ENCODE assay signal across 7 cellular contexts in the genomic region with DNA sequence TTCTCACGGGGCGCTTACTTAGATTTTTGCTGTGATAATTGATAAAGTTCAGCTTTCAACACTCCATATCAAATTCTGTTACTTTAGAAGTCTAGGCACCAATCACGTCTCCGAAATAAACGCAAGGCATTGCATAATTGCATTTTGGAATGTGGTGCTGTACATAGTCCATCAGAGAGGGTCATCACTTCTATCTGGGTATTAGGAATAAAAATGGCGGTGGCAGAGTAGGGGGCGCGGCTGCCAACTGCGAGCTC. TPM values are rescaled to one million over a fixed set of nuclear protein-coding genes. Genes with fewer than 3 reads are reported as not detected.
A peak's percentile ranks its signal among the peaks of the same experiment; 100 is the strongest.
DNase-seq lines count a peak whose midpoint lies in the region; ATAC-seq and TF ChIP-seq lines count a peak whose summit lies in the region.

No MANE protein-coding gene starts in this region.

- no peak for TF ChIP-seq POLR2A in tibial nerve (IDR thresholded peaks at IDR 0.05)
- TF ChIP-seq POLR2A in body of pancreas (IDR thresholded peaks at IDR 0.05) = no peak

- intact Hi-C loops in activated CD4-positive, alpha-beta memory T cell treated with anti-CD3 and anti-CD28 coated beads for 36 hours (cut with micrococcal nuclease) = loop anchor here (1.0 to 10.0 kb wide), 8 partner anchors 81 to 1349 kb away; partner anchors contain the start of genes ACTR8, DUSP7, GLYCTK and NISCH
- intact Hi-C loops in sciatic nerve (cut with DNase I) = no loop called here
- intact Hi-C loops in body of pancreas (cut with DNase I) = loop anchor here (10.0 kb wide), 1 partner anchor 81 kb away; the partner anchor contains the start of genes NISCH and TNNC1

- H3K27ac Mint-ChIP-seq in activated CD4-positive, alpha-beta memory T cell treated with anti-CD3 and anti-CD28 coated beads for 36 hours = peak overlapping the region; percentile 92
- H3K27ac Mint-ChIP-seq in stimulated activated effector memory CD8-positive, alpha-beta T cell treated with anti-CD3 and anti-CD28 coated beads, Interleukin-12 subunit alpha, Interleukin-12 subunit beta, amount 100 ng/mL, for 72 hours = peak overlapping the region; percentile 98

- WGBS in tibial nerve, 2 donors = 16 to 22% methylated on average over 9 of the region's 9 CpGs
- WGBS in body of pancreas, 2 donors = 4% methylated on average over 9 of the region's 9 CpGs

- POLR2A ChIA-PET in activated CD4-positive, alpha-beta memory T cell treated with anti-CD3 and anti-CD28 coated beads for 36 hours (lab: Charles Lee) = interaction anchor here (0.6 to 1.2 kb wide), 8 partner anchors 16 to 447 kb away, joined by 3 to 6 read pairs (median 3); no protein-coding TSS in a partner anchor

- CTCF ChIA-PET in activated CD4-positive, alpha-beta memory T cell treated with anti-CD3 and anti-CD28 coated beads for 36 hours (lab: Charles Lee) = interaction anchor here (0.9 kb wide), 1 partner anchor 170 kb away, joined by 5 read pairs; the partner anchor contains the start of genes GLT8D1 and SPCS1

- H3K9me3 Mint-ChIP-seq in activated CD4-positive, alpha-beta memory T cell treated with anti-CD3 and anti-CD28 coated beads for 36 hours = no peaks in the 10 kb centered on the region
- no peaks in the 10 kb centered on the region for H3K9me3 Mint-ChIP-seq in stimulated activated effector memory CD8-positive, alpha-beta T cell treated with anti-CD3 and anti-CD28 coated beads, Interleukin-12 subunit alpha, Interleukin-12 subunit beta, amount 100 ng/mL, for 72 hours

- H3K4me3 ChIP-seq in HUES6 (ENCODE audit: low read depth, low read length) (peak overlapping the region; percentile 29), iPS-18a (ENCODE audit: low read length) (peak overlapping the region; percentile 43), tibial nerve (peak overlapping the region in 2 of 4 donors; percentile 67 to 73), body of pancreas (no peak overlapping the region)

- H3K36me3 Mint-ChIP-seq in activated CD4-positive, alpha-beta memory T cell treated with anti-CD3 and anti-CD28 coated beads for 36 hours = peaks cover 15% of the 10 kb centered on the region
- H3K36me3 Mint-ChIP-seq in stimulated activated effector memory CD8-positive, alpha-beta T cell treated with anti-CD3 and anti-CD28 coated beads, Interleukin-12 subunit alpha, Interleukin-12 subunit beta, amount 100 ng/mL, for 72 hours = peaks cover 48% of the 10 kb centered on the region

- no peak for DNase-seq in activated CD4-positive, alpha-beta memory T cell treated with anti-CD3 and anti-CD28 coated beads for 36 hours
- DNase-seq in stimulated activated effector memory CD8-positive, alpha-beta T cell treated with anti-CD3 and anti-CD28 coated beads, Interleukin-12 subunit alpha, Interleukin-12 subunit beta, amount 100 ng/mL, for 72 hours (ENCODE audit: low spot score in 2 of 2) = no peak
- DNase-seq in tibial nerve (ENCODE audit: low spot score in 2 of 2) (no peak), sciatic nerve (ENCODE audit: low spot score) (no peak), body of pancreas (no peak)

- H3K27me3 ChIP-seq in HUES6 (ENCODE audit: control insufficient read depth, insufficient read depth, low read length) = no peaks in the 10 kb centered on the region
- H3K27me3 ChIP-seq in iPS-18a (ENCODE audit: control insufficient read depth, insufficient read depth, low read length) = no peaks in the 10 kb centered on the region
- H3K27me3 ChIP-seq in tibial nerve = no peaks in the 10 kb centered on the region
- no peaks in the 10 kb centered on the region for H3K27me3 ChIP-seq in body of pancreas

- H3K9me3 ChIP-seq in HUES6 (ENCODE audit: control insufficient read depth, insufficient read depth, low read depth, low read length) (no peaks in the 10 kb centered on the region), iPS-18a (ENCODE audit: control insufficient read depth, low read depth, low read length) (no peaks in the 10 kb centered on the region), tibial nerve (no peaks in the 10 kb centered on the region), body of pancreas (no peaks in the 10 kb centered on the region)

- TF ChIP-seq EP300 in tibial nerve (IDR thresholded peaks at IDR 0.05) = no peak

- no peaks in the 10 kb centered on the region for H3K27me3 Mint-ChIP-seq in activated CD4-positive, alpha-beta memory T cell treated with anti-CD3 and anti-CD28 coated beads for 36 hours

- TF ChIP-seq CTCF in tibial nerve (IDR thresholded peaks at IDR 0.05) (no peak), body of pancreas (IDR thresholded peaks at IDR 0.05) (no peak)

- H3K4me1 Mint-ChIP-seq in activated CD4-positive, alpha-beta memory T cell treated with anti-CD3 and anti-CD28 coated beads for 36 hours (ENCODE audit: low read depth) = peaks cover 41% of the 10 kb centered on the region
- H3K4me1 Mint-ChIP-seq in stimulated activated effector memory CD8-positive, alpha-beta T cell treated with anti-CD3 and anti-CD28 coated beads, Interleukin-12 subunit alpha, Interleukin-12 subunit beta, amount 100 ng/mL, for 72 hours = peaks cover 53% of the 10 kb centered on the region

- no peak overlapping the region for H3K9ac ChIP-seq in HUES6 (ENCODE audit: low read length)
- H3K9ac ChIP-seq in iPS-18a (ENCODE audit: low read length) = no peak overlapping the region

- H3K27ac ChIP-seq in HUES6 (ENCODE audit: low read depth, low read length) (no peak overlapping the region), iPS-18a (ENCODE audit: low read length) (no peak overlapping the region), tibial nerve (peak overlapping the region in 2 of 4 donors; percentile 55 to 84), body of pancreas (peak overlapping the region in 2 of 4 donors; percentile 54 to 93)

- ATAC-seq in stimulated activated effector memory CD8-positive, alpha-beta T cell treated with anti-CD3 and anti-CD28 coated beads, Interleukin-12 subunit alpha, Interleukin-12 subunit beta, amount 100 ng/mL, for 72 hours = no peak
- ATAC-seq in sciatic nerve (no peak), body of pancreas (no peak)

- peaks cover 35% of the 10 kb centered on the region for H3K4me1 ChIP-seq in HUES6 (ENCODE audit: control insufficient read depth, insufficient read depth, low read length)
- H3K4me1 ChIP-seq in iPS-18a (ENCODE audit: control insufficient read depth, low read depth, low read length) = peaks cover 27% of the 10 kb centered on the region
- H3K4me1 ChIP-seq in tibial nerve = peaks cover 0 to 75% (median 34%) of the 10 kb centered on the region in 4 donors
- H3K4me1 ChIP-seq in body of pancreas = peaks cover 55% of the 10 kb centered on the region

- peak overlapping the region; percentile 92 for H3K4me3 Mint-ChIP-seq in activated CD4-positive, alpha-beta memory T cell treated with anti-CD3 and anti-CD28 coated beads for 36 hours
- H3K4me3 Mint-ChIP-seq in stimulated activated effector memory CD8-positive, alpha-beta T cell treated with anti-CD3 and anti-CD28 coated beads, Interleukin-12 subunit alpha, Interleukin-12 subunit beta, amount 100 ng/mL, for 72 hours = peak overlapping the region; percentile 97

- H3K36me3 ChIP-seq in HUES6 (ENCODE audit: control insufficient read depth, insufficient read depth, low read length) (peaks cover 28% of the 10 kb centered on the region), iPS-18a (ENCODE audit: control insufficient read depth, low read depth, low read length) (peaks cover 14% of the 10 kb centered on the region), tibial nerve (peaks cover 0 to 4% (median 0%) of the 10 kb centered on the region in 3 donors), body of pancreas (replicated peaks in 1 of 2; ENCODE audit: insufficient read depth in 1 of 2, low read depth in 2 of 2) (no peaks in the 10 kb centered on the region)

RNA-seq across cellular contexts. Expression of gene UQCC5, which starts 0.4 kb away (rescaled TPM):
- 10 to 100 TPM; 12.9 to 13.3 TPM for total RNA-seq in activated CD4-positive, alpha-beta memory T cell treated with anti-CD3 and anti-CD28 coated beads for 36 hours
- total RNA-seq in tibial nerve (10 to 100 TPM in 2 of 4 donors, 1 to 10 TPM in 2; 1.2 to 23.9 (median 9.5) TPM), sciatic nerve (16.0 TPM), body of pancreas (1 to 10 TPM in 1 of 2 donors, under 1 TPM in 1; 0.78 to 7.3 TPM)

RNA-seq across cellular contexts. Expression of gene NT5DC2, which starts 2.4 kb away (rescaled TPM):
- total RNA-seq in activated CD4-positive, alpha-beta memory T cell treated with anti-CD3 and anti-CD28 coated beads for 36 hours = 10 to 100 TPM; 46.9 to 49.5 TPM
- total RNA-seq in tibial nerve (100 to 1,000 TPM in 2 of 4 donors, 10 to 100 TPM in 2; 71.1 to 133 (median 94.2) TPM), sciatic nerve (78.3 TPM), body of pancreas (10 to 100 TPM; 25.4 to 32.4 TPM)

RNA-seq across cellular contexts. Expression of gene STAB1, which starts 40.9 kb away (rescaled TPM):
- total RNA-seq in activated CD4-positive, alpha-beta memory T cell treated with anti-CD3 and anti-CD28 coated beads for 36 hours = under 1 TPM in 1 of 2 experiments, not detected in 1; 0.14 TPM
- total RNA-seq in tibial nerve (100 to 1,000 TPM; 167 to 527 (median 264) TPM), sciatic nerve (256 TPM), body of pancreas (10 to 100 TPM; 50.4 to 55.3 TPM)

Comparison
In these comparisons a context has a peak if more than half of its experiments do, and no peak if none do; other contexts are left out.
1. H3K4me3 ChIP-seq: peak in HUES6 (single experiment) and iPS-18a (single experiment); none in body of pancreas (0 of 2).
2. RNA of gene STAB1, which starts 40.9 kb away (total RNA-seq): 167 to 527 TPM in tibial nerve, 256 TPM in sciatic nerve (single experiment) and 50.4 to 55.3 TPM in body of pancreas; 0.14 TPM in activated CD4-positive, alpha-beta memory T cell treated with anti-CD3 and anti-CD28 coated beads for 36 hours; every median in the first group is over 10 times any median in the second.